In the genomic region with DNA sequence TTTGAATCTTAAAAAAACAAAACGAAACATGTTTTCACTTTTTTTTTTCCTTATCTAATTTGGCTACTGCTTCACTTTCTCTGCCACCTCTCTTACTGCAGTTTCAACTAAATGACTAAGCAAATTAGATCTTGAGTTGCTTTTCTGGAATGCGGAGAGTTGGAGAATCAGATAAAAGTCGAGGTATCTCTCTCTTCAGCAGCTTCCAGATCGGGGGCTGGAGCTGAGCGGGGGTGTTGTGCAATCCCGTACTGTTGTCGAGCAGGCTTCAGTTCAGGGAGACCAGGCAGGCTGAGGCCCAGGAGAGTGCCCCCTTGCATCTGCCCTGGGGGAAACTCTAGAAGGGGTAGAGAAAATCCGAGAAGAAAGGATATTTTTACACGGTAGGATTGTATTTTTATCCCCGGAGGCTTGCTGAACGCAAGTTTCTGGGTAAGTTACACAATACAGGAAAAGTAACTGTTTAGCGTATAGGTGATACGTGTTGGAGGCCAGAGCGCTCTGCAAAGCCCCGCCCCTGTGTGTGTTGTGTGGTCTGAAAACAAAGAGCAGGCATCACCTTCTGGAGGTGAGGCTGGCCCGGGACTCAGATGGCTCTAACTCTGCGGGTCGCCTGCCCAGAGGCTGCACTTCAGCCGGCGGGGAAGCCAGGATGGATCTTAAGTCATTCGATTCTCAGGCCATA, we compare ENCODE assay signal across 1 cellular context.
A peak's percentile ranks its signal among the peaks of the same experiment; 100 is the strongest.
TF ChIP-seq lines count a peak whose summit lies in the region.

No MANE protein-coding gene starts in this region.

TF ChIP-seq in K562, 482 proteins besides CTCF, POLR2A, EP300 and RAD21 (continued from another document and continues in another):
- TF ChIP-seq, protein P1, sequence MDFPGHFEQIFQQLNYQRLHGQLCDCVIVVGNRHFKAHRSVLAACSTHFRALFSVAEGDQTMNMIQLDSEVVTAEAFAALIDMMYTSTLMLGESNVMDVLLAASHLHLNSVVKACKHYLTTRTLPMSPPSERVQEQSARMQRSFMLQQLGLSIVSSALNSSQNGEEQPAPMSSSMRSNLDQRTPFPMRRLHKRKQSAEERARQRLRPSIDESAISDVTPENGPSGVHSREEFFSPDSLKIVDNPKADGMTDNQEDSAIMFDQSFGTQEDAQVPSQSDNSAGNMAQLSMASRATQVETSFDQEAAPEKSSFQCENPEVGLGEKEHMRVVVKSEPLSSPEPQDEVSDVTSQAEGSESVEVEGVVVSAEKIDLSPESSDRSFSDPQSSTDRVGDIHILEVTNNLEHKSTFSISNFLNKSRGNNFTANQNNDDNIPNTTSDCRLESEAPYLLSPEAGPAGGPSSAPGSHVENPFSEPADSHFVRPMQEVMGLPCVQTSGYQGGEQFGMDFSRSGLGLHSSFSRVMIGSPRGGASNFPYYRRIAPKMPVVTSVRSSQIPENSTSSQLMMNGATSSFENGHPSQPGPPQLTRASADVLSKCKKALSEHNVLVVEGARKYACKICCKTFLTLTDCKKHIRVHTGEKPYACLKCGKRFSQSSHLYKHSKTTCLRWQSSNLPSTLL (IDR thresholded peaks at IDR 0.05): no peak
- TF ChIP-seq ZNF197 (CRISPR knock-in tag; IDR thresholded peaks at IDR 0.05; ENCODE audit: low read depth): no peak
- no peak for TF ChIP-seq PTBP1 (IDR thresholded peaks at IDR 0.05; ENCODE audit: low read depth, low read length)
- TF ChIP-seq SMARCA5 (IDR thresholded peaks at IDR 0.05): no peak
- TF ChIP-seq NFE2L1 (tag; IDR thresholded peaks at IDR 0.05; ENCODE audit: borderline replicate concordance, low read depth): peak; percentile 89
- no peak for TF ChIP-seq BDP1 (IDR thresholded peaks at IDR 0.05; ENCODE audit: insufficient read depth, insufficient read length)
- peak; percentile 94 for TF ChIP-seq DPF2 (IDR thresholded peaks at IDR 0.05)
- TF ChIP-seq TRIM24 (IDR thresholded peaks at IDR 0.05): peak; percentile 79 to 81
- no peak for TF ChIP-seq ERF (CRISPR knock-in tag; IDR thresholded peaks at IDR 0.05)
- TF ChIP-seq DMBX1 (CRISPR knock-in tag; IDR thresholded peaks at IDR 0.05; ENCODE audit: borderline replicate concordance): no peak
- peak; percentile 79 for TF ChIP-seq FOSL1 (tag; conservative IDR thresholded peaks at IDR 0.05)
- TF ChIP-seq ZKSCAN8 (CRISPR knock-in tag; IDR thresholded peaks at IDR 0.05): no peak
- TF ChIP-seq, protein P2, sequence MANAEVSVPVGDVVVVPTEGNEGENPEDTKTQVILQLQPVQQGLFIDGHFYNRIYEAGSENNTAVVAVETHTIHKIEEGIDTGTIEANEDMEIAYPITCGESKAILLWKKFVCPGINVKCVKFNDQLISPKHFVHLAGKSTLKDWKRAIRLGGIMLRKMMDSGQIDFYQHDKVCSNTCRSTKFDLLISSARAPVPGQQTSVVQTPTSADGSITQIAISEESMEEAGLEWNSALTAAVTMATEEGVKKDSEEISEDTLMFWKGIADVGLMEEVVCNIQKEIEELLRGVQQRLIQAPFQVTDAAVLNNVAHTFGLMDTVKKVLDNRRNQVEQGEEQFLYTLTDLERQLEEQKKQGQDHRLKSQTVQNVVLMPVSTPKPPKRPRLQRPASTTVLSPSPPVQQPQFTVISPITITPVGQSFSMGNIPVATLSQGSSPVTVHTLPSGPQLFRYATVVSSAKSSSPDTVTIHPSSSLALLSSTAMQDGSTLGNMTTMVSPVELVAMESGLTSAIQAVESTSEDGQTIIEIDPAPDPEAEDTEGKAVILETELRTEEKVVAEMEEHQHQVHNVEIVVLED (CRISPR knock-in tag; IDR thresholded peaks at IDR 0.05): no peak
- TF ChIP-seq FOXP1 (CRISPR knock-in tag; IDR thresholded peaks at IDR 0.05): no peak
- TF ChIP-seq, protein P3, sequence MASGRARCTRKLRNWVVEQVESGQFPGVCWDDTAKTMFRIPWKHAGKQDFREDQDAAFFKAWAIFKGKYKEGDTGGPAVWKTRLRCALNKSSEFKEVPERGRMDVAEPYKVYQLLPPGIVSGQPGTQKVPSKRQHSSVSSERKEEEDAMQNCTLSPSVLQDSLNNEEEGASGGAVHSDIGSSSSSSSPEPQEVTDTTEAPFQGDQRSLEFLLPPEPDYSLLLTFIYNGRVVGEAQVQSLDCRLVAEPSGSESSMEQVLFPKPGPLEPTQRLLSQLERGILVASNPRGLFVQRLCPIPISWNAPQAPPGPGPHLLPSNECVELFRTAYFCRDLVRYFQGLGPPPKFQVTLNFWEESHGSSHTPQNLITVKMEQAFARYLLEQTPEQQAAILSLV (tag; IDR thresholded peaks at IDR 0.05): peak; percentile 85
- peak; percentile 79 for TF ChIP-seq CBFA2T3 (IDR thresholded peaks at IDR 0.05)
- TF ChIP-seq, protein P4, sequence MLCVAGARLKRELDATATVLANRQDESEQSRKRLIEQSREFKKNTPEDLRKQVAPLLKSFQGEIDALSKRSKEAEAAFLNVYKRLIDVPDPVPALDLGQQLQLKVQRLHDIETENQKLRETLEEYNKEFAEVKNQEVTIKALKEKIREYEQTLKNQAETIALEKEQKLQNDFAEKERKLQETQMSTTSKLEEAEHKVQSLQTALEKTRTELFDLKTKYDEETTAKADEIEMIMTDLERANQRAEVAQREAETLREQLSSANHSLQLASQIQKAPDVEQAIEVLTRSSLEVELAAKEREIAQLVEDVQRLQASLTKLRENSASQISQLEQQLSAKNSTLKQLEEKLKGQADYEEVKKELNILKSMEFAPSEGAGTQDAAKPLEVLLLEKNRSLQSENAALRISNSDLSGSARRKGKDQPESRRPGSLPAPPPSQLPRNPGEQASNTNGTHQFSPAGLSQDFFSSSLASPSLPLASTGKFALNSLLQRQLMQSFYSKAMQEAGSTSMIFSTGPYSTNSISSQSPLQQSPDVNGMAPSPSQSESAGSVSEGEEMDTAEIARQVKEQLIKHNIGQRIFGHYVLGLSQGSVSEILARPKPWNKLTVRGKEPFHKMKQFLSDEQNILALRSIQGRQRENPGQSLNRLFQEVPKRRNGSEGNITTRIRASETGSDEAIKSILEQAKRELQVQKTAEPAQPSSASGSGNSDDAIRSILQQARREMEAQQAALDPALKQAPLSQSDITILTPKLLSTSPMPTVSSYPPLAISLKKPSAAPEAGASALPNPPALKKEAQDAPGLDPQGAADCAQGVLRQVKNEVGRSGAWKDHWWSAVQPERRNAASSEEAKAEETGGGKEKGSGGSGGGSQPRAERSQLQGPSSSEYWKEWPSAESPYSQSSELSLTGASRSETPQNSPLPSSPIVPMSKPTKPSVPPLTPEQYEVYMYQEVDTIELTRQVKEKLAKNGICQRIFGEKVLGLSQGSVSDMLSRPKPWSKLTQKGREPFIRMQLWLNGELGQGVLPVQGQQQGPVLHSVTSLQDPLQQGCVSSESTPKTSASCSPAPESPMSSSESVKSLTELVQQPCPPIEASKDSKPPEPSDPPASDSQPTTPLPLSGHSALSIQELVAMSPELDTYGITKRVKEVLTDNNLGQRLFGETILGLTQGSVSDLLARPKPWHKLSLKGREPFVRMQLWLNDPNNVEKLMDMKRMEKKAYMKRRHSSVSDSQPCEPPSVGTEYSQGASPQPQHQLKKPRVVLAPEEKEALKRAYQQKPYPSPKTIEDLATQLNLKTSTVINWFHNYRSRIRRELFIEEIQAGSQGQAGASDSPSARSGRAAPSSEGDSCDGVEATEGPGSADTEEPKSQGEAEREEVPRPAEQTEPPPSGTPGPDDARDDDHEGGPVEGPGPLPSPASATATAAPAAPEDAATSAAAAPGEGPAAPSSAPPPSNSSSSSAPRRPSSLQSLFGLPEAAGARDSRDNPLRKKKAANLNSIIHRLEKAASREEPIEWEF (CRISPR knock-in tag; IDR thresholded peaks at IDR 0.05): no peak
- peak; percentile 97 for TF ChIP-seq NFE2 (IDR thresholded peaks at IDR 0.05; ENCODE audit: low read depth)
- no peak for TF ChIP-seq NFYB (IDR thresholded peaks at IDR 0.05; ENCODE audit: extremely low read depth, insufficient read length)
- peak; percentile 85 for TF ChIP-seq ZNF766 (CRISPR knock-in tag; conservative IDR thresholded peaks at IDR 0.05)
- TF ChIP-seq GATAD2B (IDR thresholded peaks at IDR 0.05; ENCODE audit: borderline replicate concordance): peak; percentile 92; the same call in 1 of the 2 replicates
- TF ChIP-seq CXXC5 (CRISPR knock-in tag; IDR thresholded peaks at IDR 0.05): peak; percentile 68
- TF ChIP-seq, protein P5, sequence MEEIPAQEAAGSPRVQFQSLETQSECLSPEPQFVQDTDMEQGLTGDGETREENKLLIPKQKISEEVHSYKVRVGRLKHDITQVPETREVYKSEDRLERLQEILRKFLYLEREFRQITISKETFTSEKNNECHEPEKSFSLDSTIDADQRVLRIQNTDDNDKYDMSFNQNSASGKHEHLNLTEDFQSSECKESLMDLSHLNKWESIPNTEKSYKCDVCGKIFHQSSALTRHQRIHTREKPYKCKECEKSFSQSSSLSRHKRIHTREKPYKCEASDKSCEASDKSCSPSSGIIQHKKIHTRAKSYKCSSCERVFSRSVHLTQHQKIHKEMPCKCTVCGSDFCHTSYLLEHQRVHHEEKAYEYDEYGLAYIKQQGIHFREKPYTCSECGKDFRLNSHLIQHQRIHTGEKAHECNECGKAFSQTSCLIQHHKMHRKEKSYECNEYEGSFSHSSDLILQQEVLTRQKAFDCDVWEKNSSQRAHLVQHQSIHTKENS (CRISPR knock-in tag; IDR thresholded peaks at IDR 0.05): no peak
- TF ChIP-seq, protein P6, sequence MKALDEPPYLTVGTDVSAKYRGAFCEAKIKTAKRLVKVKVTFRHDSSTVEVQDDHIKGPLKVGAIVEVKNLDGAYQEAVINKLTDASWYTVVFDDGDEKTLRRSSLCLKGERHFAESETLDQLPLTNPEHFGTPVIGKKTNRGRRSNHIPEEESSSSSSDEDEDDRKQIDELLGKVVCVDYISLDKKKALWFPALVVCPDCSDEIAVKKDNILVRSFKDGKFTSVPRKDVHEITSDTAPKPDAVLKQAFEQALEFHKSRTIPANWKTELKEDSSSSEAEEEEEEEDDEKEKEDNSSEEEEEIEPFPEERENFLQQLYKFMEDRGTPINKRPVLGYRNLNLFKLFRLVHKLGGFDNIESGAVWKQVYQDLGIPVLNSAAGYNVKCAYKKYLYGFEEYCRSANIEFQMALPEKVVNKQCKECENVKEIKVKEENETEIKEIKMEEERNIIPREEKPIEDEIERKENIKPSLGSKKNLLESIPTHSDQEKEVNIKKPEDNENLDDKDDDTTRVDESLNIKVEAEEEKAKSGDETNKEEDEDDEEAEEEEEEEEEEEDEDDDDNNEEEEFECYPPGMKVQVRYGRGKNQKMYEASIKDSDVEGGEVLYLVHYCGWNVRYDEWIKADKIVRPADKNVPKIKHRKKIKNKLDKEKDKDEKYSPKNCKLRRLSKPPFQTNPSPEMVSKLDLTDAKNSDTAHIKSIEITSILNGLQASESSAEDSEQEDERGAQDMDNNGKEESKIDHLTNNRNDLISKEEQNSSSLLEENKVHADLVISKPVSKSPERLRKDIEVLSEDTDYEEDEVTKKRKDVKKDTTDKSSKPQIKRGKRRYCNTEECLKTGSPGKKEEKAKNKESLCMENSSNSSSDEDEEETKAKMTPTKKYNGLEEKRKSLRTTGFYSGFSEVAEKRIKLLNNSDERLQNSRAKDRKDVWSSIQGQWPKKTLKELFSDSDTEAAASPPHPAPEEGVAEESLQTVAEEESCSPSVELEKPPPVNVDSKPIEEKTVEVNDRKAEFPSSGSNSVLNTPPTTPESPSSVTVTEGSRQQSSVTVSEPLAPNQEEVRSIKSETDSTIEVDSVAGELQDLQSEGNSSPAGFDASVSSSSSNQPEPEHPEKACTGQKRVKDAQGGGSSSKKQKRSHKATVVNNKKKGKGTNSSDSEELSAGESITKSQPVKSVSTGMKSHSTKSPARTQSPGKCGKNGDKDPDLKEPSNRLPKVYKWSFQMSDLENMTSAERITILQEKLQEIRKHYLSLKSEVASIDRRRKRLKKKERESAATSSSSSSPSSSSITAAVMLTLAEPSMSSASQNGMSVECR (CRISPR knock-in tag; IDR thresholded peaks at IDR 0.05): no peak
- TF ChIP-seq, protein P7, sequence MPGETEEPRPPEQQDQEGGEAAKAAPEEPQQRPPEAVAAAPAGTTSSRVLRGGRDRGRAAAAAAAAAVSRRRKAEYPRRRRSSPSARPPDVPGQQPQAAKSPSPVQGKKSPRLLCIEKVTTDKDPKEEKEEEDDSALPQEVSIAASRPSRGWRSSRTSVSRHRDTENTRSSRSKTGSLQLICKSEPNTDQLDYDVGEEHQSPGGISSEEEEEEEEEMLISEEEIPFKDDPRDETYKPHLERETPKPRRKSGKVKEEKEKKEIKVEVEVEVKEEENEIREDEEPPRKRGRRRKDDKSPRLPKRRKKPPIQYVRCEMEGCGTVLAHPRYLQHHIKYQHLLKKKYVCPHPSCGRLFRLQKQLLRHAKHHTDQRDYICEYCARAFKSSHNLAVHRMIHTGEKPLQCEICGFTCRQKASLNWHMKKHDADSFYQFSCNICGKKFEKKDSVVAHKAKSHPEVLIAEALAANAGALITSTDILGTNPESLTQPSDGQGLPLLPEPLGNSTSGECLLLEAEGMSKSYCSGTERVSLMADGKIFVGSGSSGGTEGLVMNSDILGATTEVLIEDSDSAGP (CRISPR knock-in tag; IDR thresholded peaks at IDR 0.05): no peak
- TF ChIP-seq ZNF696 (CRISPR knock-in tag; conservative IDR thresholded peaks at IDR 0.05): no peak
- TF ChIP-seq, protein P8, sequence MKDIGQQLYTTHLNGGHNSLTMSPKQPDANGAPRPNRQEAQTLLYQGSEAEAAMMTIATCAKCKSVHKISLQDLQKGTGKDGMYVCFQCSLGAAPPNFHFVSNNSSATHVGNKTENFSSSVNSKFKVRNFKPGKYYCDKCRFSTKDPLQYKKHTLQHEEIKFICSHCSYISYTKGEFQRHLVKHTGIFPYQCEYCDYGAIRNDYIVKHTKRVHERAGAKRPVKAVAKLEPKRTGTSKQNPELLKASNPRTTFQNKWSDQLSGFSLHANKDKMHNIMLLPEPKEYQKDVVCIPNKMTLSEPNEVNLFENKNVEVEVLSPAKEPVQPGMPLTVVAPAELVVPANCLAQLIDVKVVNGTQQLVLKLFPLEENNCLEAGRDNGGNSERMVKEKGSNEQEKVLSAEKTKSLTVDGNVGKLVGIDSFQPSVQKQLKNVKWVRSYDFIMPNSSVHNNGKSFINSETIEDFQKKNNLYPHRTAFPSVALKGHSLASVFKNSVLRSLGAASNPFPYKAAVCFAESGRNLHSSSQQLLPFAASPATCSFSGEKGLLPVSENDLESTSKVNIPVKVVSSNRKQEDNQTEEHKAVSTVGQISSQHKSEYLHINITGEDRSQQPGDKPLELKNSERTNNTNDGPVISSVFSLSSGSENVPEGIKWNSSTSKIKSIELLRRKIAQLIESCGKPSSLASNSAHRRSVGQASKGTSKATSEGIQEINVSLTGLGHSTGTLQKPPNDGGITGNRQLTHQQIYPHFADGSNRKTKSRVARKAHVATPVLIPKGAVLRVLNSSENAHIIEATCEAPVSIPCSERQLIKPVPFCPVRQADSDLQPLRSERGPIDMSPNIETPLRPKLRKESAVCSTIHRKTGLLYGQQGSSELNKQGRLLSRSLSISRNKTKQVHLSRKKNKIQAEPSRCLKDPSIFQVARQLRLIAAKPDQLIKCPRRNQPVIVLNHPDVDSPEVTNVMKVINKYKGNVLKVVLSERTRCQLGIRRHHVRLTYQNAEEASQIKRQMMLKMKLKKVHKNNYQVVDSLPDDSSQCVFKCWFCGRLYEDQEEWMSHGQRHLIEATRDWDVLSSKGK (CRISPR knock-in tag; IDR thresholded peaks at IDR 0.05): no peak
- peak; percentile 95 for TF ChIP-seq C11orf30 (IDR thresholded peaks at IDR 0.05; ENCODE audit: low read depth)
- TF ChIP-seq TCF7 (IDR thresholded peaks at IDR 0.05; ENCODE audit: borderline replicate concordance): no peak
- peak; percentile 55; the same call in 1 of the 2 replicates for TF ChIP-seq MTA1 (IDR thresholded peaks at IDR 0.05; ENCODE audit: borderline replicate concordance)
